16 cellular contexts compared by ENCODE assay signal in the genomic region with DNA sequence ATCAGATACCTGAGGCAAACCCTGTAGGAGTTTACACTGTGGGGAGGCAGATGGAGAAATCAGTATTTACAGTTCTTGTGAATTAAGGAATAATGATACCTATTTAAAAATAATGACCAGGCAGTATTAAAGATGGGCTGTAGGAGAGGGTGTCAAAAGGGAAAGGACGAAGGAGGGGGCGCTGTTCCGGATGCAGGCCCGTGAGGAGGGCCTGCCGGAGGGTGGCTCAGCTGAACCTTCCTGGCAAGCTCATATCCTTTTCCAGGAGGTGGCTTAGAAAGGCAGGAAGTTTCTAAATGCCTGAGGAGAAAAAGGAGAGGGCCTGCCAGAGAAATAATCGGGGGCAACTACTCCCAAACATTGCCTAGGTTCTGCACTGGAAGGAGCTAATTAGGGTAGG. TPM values are rescaled to one million over a fixed set of nuclear protein-coding genes. Genes with fewer than 3 reads are reported as not detected.
DNase-seq lines count a peak whose midpoint lies in the region; ATAC-seq and TF ChIP-seq lines count a peak whose summit lies in the region.
"Had no signal": no experiment of that assay in that cellular context is flagged by ENCODE, and none has a peak within 500 bp of the region (broad histone marks: within the 10 kb centered on the region; RNA-seq: fewer than 3 reads in every experiment).

No MANE protein-coding gene starts in this region.

- no peaks in the 10 kb centered on the region for H3K9me3 ChIP-seq in gastroesophageal sphincter
- H3K9me3 ChIP-seq: lower lobe of right lung had no signal

- DNase-seq in Daoy (ENCODE audit: low read depth) (peak; percentile 40), astrocyte of the spinal cord (ENCODE audit: low read depth, low spot score) (no peak), naive B cell (no peak), RPMI8226 (no peak)
- no peak for DNase-seq in effector memory CD8-positive, alpha-beta T cell
- DNase-seq in activated CD4-positive, CD25-positive, alpha-beta regulatory T cell treated with anti-CD3 and anti-CD28 coated beads, Interleukin-2, amount 50 U/mL, for 72 hours = no peak
- DNase-seq: activated naive CD8-positive, alpha-beta T cell treated with anti-CD3 and anti-CD28 coated beads, Interleukin-2, amount 10 ng/mL, durations not matched to agents 7 days and 5 days; Kasumi-1; lower lobe of right lung; NCI-H2029 treated with DMSO at 0.1 percent for 48 hours; NCI-H82; SHP77 treated with DMSO at 0.1 percent for 48 hours; stimulated activated CD4-positive, alpha-beta T cell treated with anti-CD3 and anti-CD28 coated beads, Interleukin-1b, Interleukin-23, amount 100 ng/mL, for 48 hours had no signal

- H3K4me1 Mint-ChIP-seq in naive B cell = peaks cover 18 to 51% (median 40%) of the 10 kb centered on the region in 3 donors
- peaks cover 32 to 42% of the 10 kb centered on the region in 2 donors for H3K4me1 Mint-ChIP-seq in effector memory CD8-positive, alpha-beta T cell (ENCODE audit: low read depth in 2 of 2)

- peak; percentile 14 for TF ChIP-seq CTCF in astrocyte of the spinal cord (IDR thresholded peaks at IDR 0.05; ENCODE audit: low read depth, low read length)
- peak in 1 of 4 experiments; percentile 29 for TF ChIP-seq CTCF in gastroesophageal sphincter (IDR thresholded peaks at IDR 0.05)

- peaks cover 6 to 8% of the 10 kb centered on the region in 2 donors for H3K36me3 Mint-ChIP-seq in naive B cell
- peaks cover 10% of the 10 kb centered on the region for H3K36me3 Mint-ChIP-seq in effector memory CD8-positive, alpha-beta T cell (ENCODE audit: insufficient read depth)

- H3K27me3 ChIP-seq in gastroesophageal sphincter = no peaks in the 10 kb centered on the region

- H3K27ac ChIP-seq in gastroesophageal sphincter = peak overlapping the region in 3 of 4 donors; percentile 35 to 73 (median 64)
- H3K27ac ChIP-seq: parathyroid adenoma had no signal

- H3K27ac Mint-ChIP-seq in naive B cell = peak overlapping the region in 4 of 6 donors; percentile 16 to 42 (median 32)
- H3K27ac Mint-ChIP-seq in effector memory CD8-positive, alpha-beta T cell = no peak overlapping the region
- H3K27ac Mint-ChIP-seq: activated naive CD8-positive, alpha-beta T cell treated with anti-CD3 and anti-CD28 coated beads, Interleukin-2, amount 10 ng/mL, durations not matched to agents 7 days and 5 days had no signal

- H3K9me3 Mint-ChIP-seq in naive B cell = no peaks in the 10 kb centered on the region
- no peaks in the 10 kb centered on the region for H3K9me3 Mint-ChIP-seq in effector memory CD8-positive, alpha-beta T cell

- H3K27me3 Mint-ChIP-seq in naive B cell = no peaks in the 10 kb centered on the region
- no peaks in the 10 kb centered on the region for H3K27me3 Mint-ChIP-seq in effector memory CD8-positive, alpha-beta T cell
- H3K27me3 Mint-ChIP-seq: activated naive CD8-positive, alpha-beta T cell treated with anti-CD3 and anti-CD28 coated beads, Interleukin-2, amount 10 ng/mL, durations not matched to agents 7 days and 5 days had no signal

- H3K4me3 ChIP-seq in astrocyte of the spinal cord (ENCODE audit: low read depth, low read length) (no peak overlapping the region), gastroesophageal sphincter (no peak overlapping the region)
- H3K4me3 ChIP-seq: lower lobe of right lung had no signal

- H3K4me3 Mint-ChIP-seq in naive B cell = no peak overlapping the region
- no peak overlapping the region for H3K4me3 Mint-ChIP-seq in effector memory CD8-positive, alpha-beta T cell
- H3K4me3 Mint-ChIP-seq: activated naive CD8-positive, alpha-beta T cell treated with anti-CD3 and anti-CD28 coated beads, Interleukin-2, amount 10 ng/mL, durations not matched to agents 7 days and 5 days had no signal

- no peak for TF ChIP-seq POLR2A in gastroesophageal sphincter (IDR thresholded peaks at IDR 0.05)

- WGBS in gastroesophageal sphincter (ENCODE audit: low coverage in 1 of 2), 2 donors = 14 to 15% methylated on average over 6 of the region's 6 CpGs

- TF ChIP-seq EP300 in gastroesophageal sphincter (IDR thresholded peaks at IDR 0.05) = no peak

- in situ Hi-C loops in astrocyte of the spinal cord (cut with HindIII; ENCODE audit: low sequenced_read_pairs) = no loop called here

- no peaks in the 10 kb centered on the region for H3K36me3 ChIP-seq in gastroesophageal sphincter

- H3K4me1 ChIP-seq in gastroesophageal sphincter = peaks cover 14 to 97% (median 49%) of the 10 kb centered on the region in 3 donors
- H3K4me1 ChIP-seq: parathyroid adenoma had no signal

- ATAC-seq in gastroesophageal sphincter (no peak), naive B cell (ENCODE audit: low read depth in 2 of 2) (no peak)
- no peak for ATAC-seq in effector memory CD8-positive, alpha-beta T cell (replicated peaks)
- no peak for ATAC-seq in activated CD4-positive, CD25-positive, alpha-beta regulatory T cell treated with anti-CD3 and anti-CD28 coated beads, Interleukin-2, amount 50 U/mL, for 24 hours

RNA-seq across cellular contexts. Expression of gene MBNL2, which starts 46.6 kb away (rescaled TPM):
- 30.4 and 33.2 TPM in 2 replicates for total RNA-seq in Daoy (2014; rRNA removed; shearing (Covaris generic))
- 100 to 1,000 TPM; 113 to 129 (median 118) TPM for total RNA-seq in gastroesophageal sphincter
- polyA plus RNA-seq in naive B cell (ENCODE audit: low read depth in 6 of 6) = 10 to 100 TPM; 18.2 to 36.1 (median 21.3) TPM

Comparison
In these comparisons a context has a peak if more than half of its experiments do, and no peak if none do; other contexts are left out.
1. H3K27ac Mint-ChIP-seq: peak in naive B cell (4 of 6); none in effector memory CD8-positive, alpha-beta T cell (0 of 2).